1 cellular context compared by ENCODE assay signal in genomic region chr11:27219487-27220039, GRCh38.
A peak's percentile ranks its signal among the peaks of the same experiment; 100 is the strongest.
TF ChIP-seq lines count a peak whose summit lies in the region.

No MANE protein-coding gene starts in this region.

TF ChIP-seq in H1, 55 proteins besides CTCF, POLR2A, EP300 and RAD21:
- peak; percentile 75; the same call in 1 of the 2 replicates for TF ChIP-seq YY1 (IDR thresholded peaks at IDR 0.05; ENCODE audit: low read depth, low read length)
